ENCODE assay signal across 8 cellular contexts in genomic region chr7:2862831-2863361, GRCh38. TPM values are rescaled to one million over a fixed set of nuclear protein-coding genes. Genes with fewer than 3 reads are reported as not detected.
DNase-seq lines count a peak whose midpoint lies in the region; ATAC-seq and TF ChIP-seq lines count a peak whose summit lies in the region.

No MANE protein-coding gene starts in this region.

- peak; percentile 5 for ATAC-seq in GM19351 (IDR thresholded peaks at IDR 0.05; ENCODE audit: unreplicated experiment)

- H3K27ac ChIP-seq in SK-N-MC (peak overlapping the region; percentile 61; the same call in 1 of the 2 replicates), epithelial cell of prostate (peak overlapping the region; percentile 94), smooth muscle cell (ENCODE audit: low read depth) (peak overlapping the region; percentile 99)

- no peaks in the 10 kb centered on the region for H3K9me3 ChIP-seq in SK-N-MC (ENCODE audit: low read depth, low read length)
- no peaks in the 10 kb centered on the region for H3K9me3 ChIP-seq in smooth muscle cell (replicated peaks; ENCODE audit: low read depth)

- intact Hi-C loops in posterior vena cava (cut with DNase I), result loop anchor here in 1 of 2 donors (5.0 kb wide), 1 partner anchor 101 kb away; no protein-coding TSS in a partner anchor

- H3K27me3 ChIP-seq in smooth muscle cell (ENCODE audit: low read depth), result no peaks in the 10 kb centered on the region
- H3K27me3 ChIP-seq in H7 (ENCODE audit: control insufficient read depth, insufficient read depth, low read length), result no peaks in the 10 kb centered on the region

- H3K4me1 ChIP-seq in smooth muscle cell (ENCODE audit: low read depth), result no peaks in the 10 kb centered on the region

- no peak for TF ChIP-seq CTCF in smooth muscle cell (IDR thresholded peaks at IDR 0.05; ENCODE audit: borderline replicate concordance, insufficient read depth, poor library complexity, severe bottlenecking)
- TF ChIP-seq CTCF in GM13977 (IDR thresholded peaks at IDR 0.05; ENCODE audit: extremely low read depth, insufficient read depth, missing control alignments), result no peak

- peak overlapping the region; percentile 86 for H2AFZ ChIP-seq in smooth muscle cell (ENCODE audit: low read depth)

- DNase-seq in SK-N-MC (ENCODE audit: low read depth, low spot score) (no peak), epithelial cell of prostate (ENCODE audit: low read depth, low spot score) (no peak), smooth muscle cell (lab: John Stamatoyannopoulos, UW; ENCODE audit: unreplicated experiment) (no peak), GM13977 (ENCODE audit: low spot score) (no peak), NCI-H748 treated with DMSO at 0.1 percent for 48 hours (lab: John Stamatoyannopoulos, UW) (no peak), posterior vena cava (ENCODE audit: low spot score) (no peak), H7 (no peak)

- H3K4me2 ChIP-seq in smooth muscle cell, result peak overlapping the region; percentile 77

- no peak overlapping the region for H3K9ac ChIP-seq in SK-N-MC (ENCODE audit: insufficient read length)
- peak overlapping the region; percentile 86 for H3K9ac ChIP-seq in smooth muscle cell (ENCODE audit: low read depth)

- H3K79me2 ChIP-seq in smooth muscle cell (ENCODE audit: low read depth), result no peaks in the 10 kb centered on the region

- in situ Hi-C loops in GM13977 (cut with MboI; ENCODE audit: low pct_unique_long_range_greater_than_20kb, low sequenced_read_pairs, unreplicated experiment), result no loop called here

- no peaks in the 10 kb centered on the region for H4K20me1 ChIP-seq in smooth muscle cell (ENCODE audit: low read depth)

- 85% methylated on average over 22 of the region's 22 CpGs for WGBS in smooth muscle cell (ENCODE audit: low lambda C conversion rate)

- H3F3A ChIP-seq in smooth muscle cell (ENCODE audit: low read depth), result peaks cover 12% of the 10 kb centered on the region

- H3K36me3 ChIP-seq in SK-N-MC (ENCODE audit: insufficient read depth, low read length) (no peaks in the 10 kb centered on the region), smooth muscle cell (ENCODE audit: low read depth) (no peaks in the 10 kb centered on the region), H7 (replicated peaks; ENCODE audit: control insufficient read depth, insufficient read depth, low read length) (no peaks in the 10 kb centered on the region)

- H3K4me3 ChIP-seq in SK-N-MC, result no peak overlapping the region
- H3K4me3 ChIP-seq in smooth muscle cell, result no peak overlapping the region
- H3K4me3 ChIP-seq in H7 (ENCODE audit: insufficient read depth, low read depth, low read length), result no peak overlapping the region

RNA-seq across cellular contexts. Expression of gene GNA12, which starts 18.8 kb away (rescaled TPM):
- total RNA-seq in smooth muscle cell, result 20.3 and 32.9 TPM in 2 replicates
- polyA plus RNA-seq in smooth muscle cell, result 34.7 and 41.2 TPM in 2 replicates
- 10 to 100 TPM; 59.8 to 65.8 TPM for total RNA-seq in posterior vena cava
- total RNA-seq in H7 (2014; rRNA removed; shearing (Covaris generic)), result 23.3 and 44.4 TPM in 2 replicates
